In genomic region chr19:56091751-56092546, GRCh38 we compare ENCODE assay signal across 12 cellular contexts. TPM values are rescaled to one million over a fixed set of nuclear protein-coding genes. Genes with fewer than 3 reads are reported as not detected.
DNase-seq lines count a peak whose midpoint lies in the region; ATAC-seq, FAIRE-seq and TF ChIP-seq lines count a peak whose summit lies in the region.
"Had no signal": no experiment of that assay in that cellular context is flagged by ENCODE, and none has a peak within 500 bp of the region (broad histone marks: within the 10 kb centered on the region; RNA-seq: fewer than 3 reads in every experiment).

No MANE protein-coding gene starts in this region.

- H3K4me3 ChIP-seq in A549 = peak overlapping the region; percentile 54
- H3K4me3 ChIP-seq in HUES64 (ENCODE audit: low read length) = no peak overlapping the region
- no peak overlapping the region for H3K4me3 ChIP-seq in esophagus muscularis mucosa
- H3K4me3 ChIP-seq in CD8-positive, alpha-beta T cell (ENCODE audit: low read depth, low read length) = no peak overlapping the region

- no peaks in the 10 kb centered on the region for H3K27me3 Mint-ChIP-seq in CD8-positive, alpha-beta T cell (ENCODE audit: low read depth)

- in situ Hi-C loops in GM13976 (cut with MboI; ENCODE audit: low sequenced_read_pairs, unreplicated experiment) = no loop called here

- H3K27ac ChIP-seq in A549 = peak overlapping the region; percentile 56 to 67
- no peak overlapping the region; the same call in 1 of the 2 replicates for H3K27ac ChIP-seq in HUES64 (ENCODE audit: low read depth, low read length)
- H3K27ac ChIP-seq in esophagus muscularis mucosa (replicated peaks in 1 of 4) = peak overlapping the region; percentile 46 to 62 (median 52)
- H3K27ac ChIP-seq in CD8-positive, alpha-beta T cell (ENCODE audit: low read depth, low read length) = no peak overlapping the region

- peaks cover 18% of the 10 kb centered on the region for H3K4me1 ChIP-seq in A549
- H3K4me1 ChIP-seq in HUES64 (ENCODE audit: insufficient read depth, low read length) = peaks cover 4% of the 10 kb centered on the region; the same call in 1 of the 2 replicates
- H3K4me1 ChIP-seq in esophagus muscularis mucosa = peaks cover 22 to 36% (median 32%) of the 10 kb centered on the region in 4 donors
- H3K4me1 ChIP-seq in CD8-positive, alpha-beta T cell (ENCODE audit: insufficient read depth, low read length) = no peaks in the 10 kb centered on the region

- ATAC-seq in A549 (peak; percentile 57 to 77), GM21717 (IDR thresholded peaks at IDR 0.05; ENCODE audit: unreplicated experiment) (no peak)
- ATAC-seq in CD8-positive, alpha-beta T cell = no peak

- H3K4me1 Mint-ChIP-seq in CD8-positive, alpha-beta T cell (ENCODE audit: low read depth) = peaks cover 6% of the 10 kb centered on the region

- H3K9ac ChIP-seq in HUES64 (ENCODE audit: low read depth, low read length) = 0 out of 2 replicates have a peak overlapping the region, but pooled peaks have one; percentile 31

- H3K36me3 Mint-ChIP-seq in CD8-positive, alpha-beta T cell = peaks cover 54% of the 10 kb centered on the region

- CTCF ChIA-PET in A549 (lab: Yijun Ruan, JAX) = interaction anchor here (0.7 to 2.7 kb wide), 6 partner anchors 11 to 47 kb away, joined by 3 to 11 read pairs (median 5); no protein-coding TSS in a partner anchor
- CTCF ChIA-PET in CD8-positive, alpha-beta T cell (lab: Charles Lee) = interaction anchor here (1.4 to 1.6 kb wide), 2 partner anchors 15 to 26 kb away, joined by 4 to 6 read pairs; no protein-coding TSS in a partner anchor

- intact Hi-C loops in esophagus muscularis mucosa (cut with DNase I) = loop anchor here (5.0 kb wide), 1 partner anchor 80 kb away; no protein-coding TSS in a partner anchor
- intact Hi-C loops in CD8-positive, alpha-beta T cell (cut with DNase I, micrococcal nuclease) = no loop called here

- H3K9me3 Mint-ChIP-seq in CD8-positive, alpha-beta T cell = no peaks in the 10 kb centered on the region

- H3K4me3 Mint-ChIP-seq in CD8-positive, alpha-beta T cell = no peak overlapping the region

- DNase-seq in A549 (ENCODE audit: low read depth in 1 of 2, low spot score in 1 of 2) (peak; percentile 61 to 65), RPMI8226 (peak; percentile 96), esophagus muscularis mucosa (ENCODE audit: extremely low spot score) (no peak), GM13976 (ENCODE audit: low spot score) (no peak)
- DNase-seq in stimulated activated CD4-positive, alpha-beta T cell treated with anti-CD3 and anti-CD28 coated beads, Interleukin-15, amount 100 ng/mL, for 24 hours = no peak
- DNase-seq in CD8-positive, alpha-beta T cell = no peak
- DNase-seq: Karpas-422; OCI-M1; stimulated activated CD4-positive, alpha-beta T cell treated with anti-CD3 and anti-CD28 coated beads, Interleukin-4, amount 100 ng/mL, for 24 hours had no signal

- no peak for TF ChIP-seq RAD21 in A549 (conservative IDR thresholded peaks at IDR 0.05 in 1 of 2, IDR thresholded peaks at IDR 0.05 in 1 of 2)

- POLR2A ChIA-PET in A549 (lab: Yijun Ruan, JAX) = no interaction called here
- POLR2A ChIA-PET in CD8-positive, alpha-beta T cell (lab: Charles Lee) = no interaction called here

- no peak for TF ChIP-seq POLR2A in A549 (IDR thresholded peaks at IDR 0.05; ENCODE audit: low read length)
- no peak for TF ChIP-seq POLR2A in esophagus muscularis mucosa (IDR thresholded peaks at IDR 0.05; ENCODE audit: low read depth)

- FAIRE-seq in A549 (lab: Jason Lieb, UNC) = peak; percentile 67
- FAIRE-seq: GM19239 had no signal

- WGBS in A549 (ENCODE audit: missing lambda C conversion rate) = 12% methylated on average over 38 of the region's 38 CpGs
- WGBS in HUES64 = 91% methylated on average over 37 of the region's 38 CpGs
- 92% methylated on average over 38 of the region's 38 CpGs for WGBS in esophagus muscularis mucosa

- H3K27ac Mint-ChIP-seq in CD8-positive, alpha-beta T cell = no peak overlapping the region

- no peaks in the 10 kb centered on the region for H3K9me3 ChIP-seq in A549
- no peaks in the 10 kb centered on the region; the same call in 1 of the 2 replicates for H3K9me3 ChIP-seq in HUES64 (ENCODE audit: insufficient read depth, low read depth, low read length)
- no peaks in the 10 kb centered on the region for H3K9me3 ChIP-seq in esophagus muscularis mucosa
- no peaks in the 10 kb centered on the region for H3K9me3 ChIP-seq in CD8-positive, alpha-beta T cell (ENCODE audit: low read length)

- H3K36me3 ChIP-seq in HUES64 (ENCODE audit: insufficient read depth, low read length) (peaks cover 37% of the 10 kb centered on the region), esophagus muscularis mucosa (peaks cover 11 to 59% (median 41%) of the 10 kb centered on the region in 4 donors)
- no peaks in the 10 kb centered on the region for H3K36me3 ChIP-seq in CD8-positive, alpha-beta T cell (ENCODE audit: insufficient read depth, low read length)

- TF ChIP-seq CTCF in A549 (IDR thresholded peaks at IDR 0.05) (no peak), esophagus muscularis mucosa (IDR thresholded peaks at IDR 0.05) (no peak), GM13976 (IDR thresholded peaks at IDR 0.05; ENCODE audit: borderline replicate concordance, control extremely low read depth, extremely low read depth, insufficient read depth, missing control alignments) (no peak)
- TF ChIP-seq CTCF in CD8-positive, alpha-beta T cell (IDR thresholded peaks at IDR 0.05) = no peak

- no peak for TF ChIP-seq EP300 in A549 (IDR thresholded peaks at IDR 0.05)
- no peak for TF ChIP-seq EP300 in esophagus muscularis mucosa (IDR thresholded peaks at IDR 0.05)

- H3K4me2 ChIP-seq in A549 = peak overlapping the region; percentile 96

- H3K27me3 ChIP-seq in HUES64 (ENCODE audit: insufficient read depth, low read length) (no peaks in the 10 kb centered on the region), esophagus muscularis mucosa (no peaks in the 10 kb centered on the region)
- H3K27me3 ChIP-seq in CD8-positive, alpha-beta T cell (ENCODE audit: insufficient read depth, low read length) = no peaks in the 10 kb centered on the region

TF ChIP-seq in A549, 52 proteins besides CTCF, POLR2A, EP300 and RAD21:
- TF ChIP-seq SREBF2 (IDR thresholded peaks at IDR 0.05) (no peak), CEBPB (IDR thresholded peaks at IDR 0.05) (no peak), PHF8 (IDR thresholded peaks at IDR 0.05; ENCODE audit: borderline replicate concordance, low read depth) (no peak), RARB (CRISPR knock-in tag; IDR thresholded peaks at IDR 0.05) (no peak), HES2 (IDR thresholded peaks at IDR 0.05) (no peak), JUNB (IDR thresholded peaks at IDR 0.05) (no peak), MAZ (IDR thresholded peaks at IDR 0.05; ENCODE audit: borderline replicate concordance, low read depth, low read length) (no peak), MAX (IDR thresholded peaks at IDR 0.05) (0 out of 2 replicates have a peak, but pooled peaks have one; percentile 12), HMGXB4 (CRISPR knock-in tag; IDR thresholded peaks at IDR 0.05; ENCODE audit: borderline replicate concordance) (no peak), CBX2 (IDR thresholded peaks at IDR 0.05; ENCODE audit: borderline replicate concordance, low read depth) (no peak), RNF2 (IDR thresholded peaks at IDR 0.05; ENCODE audit: borderline replicate concordance, low read depth) (no peak), JUN (IDR thresholded peaks at IDR 0.05) (0 out of 5 replicates have a peak, but pooled peaks of 1 of the 2 experiments have one; percentile 19)
TF ChIP-seq in A549: peak in this region for 2.

RNA-seq across cellular contexts. Expression of gene ZNF787, which starts 29.1 kb away (rescaled TPM):
- 10.7 and 12.5 TPM in 2 replicates for polyA plus RNA-seq in A549 (2011; rRNA removed)
- polyA plus RNA-seq in A549 (2012; cell fraction: cytosol; rRNA removed) = 30.2 and 54.5 TPM in 2 replicates
- 44.0 and 78.8 TPM in 2 replicates for polyA plus RNA-seq in A549 (2012; cell fraction: nucleus; rRNA removed)
- polyA plus RNA-seq in A549 (2017; fragmentation: RNase III; extraction: RNeasy Plus Mini Kit Qiagen cat#74134 plus additional on column Dnase treatment) = 35.1 to 39.3 TPM (median 36.7 TPM) in 3 replicates
- polyA minus RNA-seq in A549 (2011; rRNA and poly(A)+ RNA removed) = 7.8 and 9.9 TPM in 2 replicates
- polyA plus RNA-seq in HUES64 (2013, experiment 1 of 2) = 34.4 TPM
- polyA plus RNA-seq in HUES64 (2013, experiment 2 of 2) = 34.4 TPM
- total RNA-seq in esophagus muscularis mucosa = 10 to 100 TPM; 15.0 to 34.2 (median 28.4) TPM
- total RNA-seq in CD8-positive, alpha-beta T cell = 10 to 100 TPM; 10.2 to 10.8 TPM

RNA-seq across cellular contexts. Expression of gene ZNF444, which starts 49.1 kb away (rescaled TPM):
- polyA plus RNA-seq in A549 (2011; rRNA removed) = 10.5 and 16.5 TPM in 2 replicates
- polyA plus RNA-seq in A549 (2012; cell fraction: cytosol; rRNA removed) = 25.2 and 37.2 TPM in 2 replicates
- polyA plus RNA-seq in A549 (2012; cell fraction: nucleus; rRNA removed) = 65.0 and 72.7 TPM in 2 replicates
- 23.1 to 26.2 TPM (median 25.5 TPM) in 3 replicates for polyA plus RNA-seq in A549 (2017; fragmentation: RNase III; extraction: RNeasy Plus Mini Kit Qiagen cat#74134 plus additional on column Dnase treatment)
- 15.4 and 15.6 TPM in 2 replicates for polyA minus RNA-seq in A549 (2011; rRNA and poly(A)+ RNA removed)
- 25.3 TPM for polyA plus RNA-seq in HUES64 (2013, experiment 1 of 2)
- 27.6 TPM for polyA plus RNA-seq in HUES64 (2013, experiment 2 of 2)
- total RNA-seq in esophagus muscularis mucosa = 10 to 100 TPM; 32.0 to 78.2 (median 52.1) TPM
- total RNA-seq in CD8-positive, alpha-beta T cell = 10 to 100 TPM; 17.2 to 18.6 TPM

Comparison
In these comparisons a context has a peak if more than half of its experiments do, and no peak if none do; other contexts are left out.
1. ATAC-seq: peak in A549 (2 of 2); none in GM21717 (single experiment) and CD8-positive, alpha-beta T cell (single experiment).
2. DNase-seq: peak in A549 (2 of 2) and RPMI8226 (single experiment); none in esophagus muscularis mucosa (single experiment), GM13976 (single experiment), stimulated activated CD4-positive, alpha-beta T cell treated with anti-CD3 and anti-CD28 coated beads, Interleukin-15, amount 100 ng/mL, for 24 hours (single experiment) and CD8-positive, alpha-beta T cell (0 of 7).
3. H3K27ac ChIP-seq: peak in A549 (2 of 2) and esophagus muscularis mucosa (4 of 4); none in HUES64 (single experiment) and CD8-positive, alpha-beta T cell (single experiment).